ENCODE assay signal across 8 cellular contexts in the genomic region with DNA sequence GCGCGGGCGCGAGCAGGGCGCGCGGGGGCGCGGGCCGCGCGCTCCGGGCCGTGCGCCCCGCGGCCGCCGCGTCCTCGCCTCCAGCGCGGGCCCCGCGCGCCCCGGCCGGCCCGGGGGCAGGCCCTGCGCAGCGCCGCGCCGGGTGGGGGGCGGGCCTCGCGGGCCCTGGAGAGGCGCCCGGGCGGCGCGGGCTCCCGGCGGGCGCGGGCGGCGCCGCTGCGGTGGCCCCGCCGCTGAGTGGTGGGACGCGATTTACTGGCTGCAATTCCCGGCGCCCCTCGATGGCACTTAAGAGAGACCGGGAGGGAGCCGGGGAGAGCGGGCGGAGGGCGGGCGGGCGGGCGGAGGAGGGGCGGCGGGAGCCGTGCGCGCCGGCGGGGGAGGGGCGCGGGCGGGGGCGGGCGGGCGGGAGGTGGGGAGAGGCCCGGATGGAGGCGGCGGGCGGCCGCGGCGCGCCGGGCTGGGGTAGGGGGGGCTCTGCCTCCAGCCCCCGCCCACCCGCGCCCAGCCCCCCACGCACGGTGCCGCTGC.
DNase-seq lines count a peak whose midpoint lies in the region; ATAC-seq and TF ChIP-seq lines count a peak whose summit lies in the region.

No MANE protein-coding gene starts in this region.

- in situ Hi-C loops in transverse colon (cut with MboI; ENCODE audit: low pct_ligation_motif_present in 1 of 4, low pct_unique_long_range_greater_than_20kb in 1 of 4, low sequenced_read_pairs in 3 of 4) = no loop called here

- H3K27ac ChIP-seq in transverse colon = peak overlapping the region; percentile 60 to 73 (median 68)

- WGBS in transverse colon (ENCODE audit: low coverage in 1 of 2), 2 donors = 0% methylated on average over 12 of the region's 93 CpGs; no CpG with 5 or more reads in 1 of the 2 donors

- H3K4me3 ChIP-seq in transverse colon = peak overlapping the region in 3 of 4 donors; percentile 11 to 51 (median 39)

- no peak for TF ChIP-seq EP300 in transverse colon (IDR thresholded peaks at IDR 0.05; ENCODE audit: low read depth)

- no peaks in the 10 kb centered on the region for H3K36me3 ChIP-seq in transverse colon

- ATAC-seq in left ventricle myocardium superior (peak; percentile 56), GM21367 (IDR thresholded peaks at IDR 0.05; ENCODE audit: unreplicated experiment) (no peak)

- DNase-seq in activated CD8-positive, alpha-beta memory T cell treated with anti-CD3 and anti-CD28 coated beads, Interleukin-2, amount 50 U/mL, for 4 hours = peak; percentile 39
- no peak for DNase-seq in activated CD8-positive, alpha-beta memory T cell treated with anti-CD3 and anti-CD28 coated beads for 24 hours
- DNase-seq in T follicular helper cell (ENCODE audit: low read depth) (peak; percentile 9), left ventricle myocardium superior (peak; percentile 58), transverse colon (no peak), NCI-H187 (lab: John Stamatoyannopoulos, UW) (no peak), cerebellar nuclear complex (lab: John Stamatoyannopoulos, UW) (no peak)

- no peaks in the 10 kb centered on the region for H3K9me3 ChIP-seq in transverse colon

- TF ChIP-seq POLR2A in transverse colon (IDR thresholded peaks at IDR 0.05) = no peak

- H3K27me3 ChIP-seq in transverse colon = peaks cover 6% of the 10 kb centered on the region

- TF ChIP-seq CTCF in transverse colon (IDR thresholded peaks at IDR 0.05) = no peak

- intact Hi-C loops in left ventricle myocardium superior (cut with micrococcal nuclease) = no loop called here
- intact Hi-C loops in transverse colon (cut with DNase I; ENCODE audit: low total_unique reads) = no loop called here

- peaks cover 0 to 19% (median 13%) of the 10 kb centered on the region in 4 donors for H3K4me1 ChIP-seq in transverse colon

Comparison
In these comparisons a context has a peak if more than half of its experiments do, and no peak if none do; other contexts are left out.
1. DNase-seq: peak in activated CD8-positive, alpha-beta memory T cell treated with anti-CD3 and anti-CD28 coated beads, Interleukin-2, amount 50 U/mL, for 4 hours (single experiment), T follicular helper cell (single experiment) and left ventricle myocardium superior (single experiment); none in activated CD8-positive, alpha-beta memory T cell treated with anti-CD3 and anti-CD28 coated beads for 24 hours (single experiment), transverse colon (single experiment), NCI-H187 (0 of 2) and cerebellar nuclear complex (0 of 2).